In genomic region chr13:44561352-44561751, GRCh38 we compare ENCODE assay signal across 30 cellular contexts.
"Had no signal": no experiment of that assay in that cellular context is flagged by ENCODE, and none has a peak within 500 bp of the region (broad histone marks: within the 10 kb centered on the region; RNA-seq: fewer than 3 reads in every experiment).

No MANE protein-coding gene starts in this region.

- H3K27me3 Mint-ChIP-seq: activated CD4-positive, alpha-beta memory T cell treated with anti-CD3 and anti-CD28 coated beads, Interleukin-2, amount 10 ng/mL, durations not matched to agents 7 days and 5 days; activated CD4-positive, alpha-beta T cell treated with anti-CD3 and anti-CD28 coated beads for 36 hours; activated naive CD8-positive, alpha-beta T cell; activated T-helper 17 cell treated with anti-CD3 and anti-CD28 coated beads, Interleukin-2, amount 50 U/mL, for 72 hours had no signal

- H3K4me1 Mint-ChIP-seq: activated CD4-positive, alpha-beta memory T cell treated with anti-CD3 and anti-CD28 coated beads, Interleukin-2, amount 10 ng/mL, durations not matched to agents 7 days and 5 days; activated T-helper 17 cell treated with anti-CD3 and anti-CD28 coated beads, Interleukin-2, amount 50 U/mL, for 72 hours had no signal

- ATAC-seq: activated CD4-positive, alpha-beta T cell treated with anti-CD3 and anti-CD28 coated beads for 36 hours; activated T-helper 17 cell treated with anti-CD3 and anti-CD28 coated beads, Interleukin-2, amount 50 U/mL, for 72 hours had no signal

- H3K27ac ChIP-seq: adrenal gland, breast epithelium, Peyer's patch, RWPE1, SJCRH30, VCaP had no signal

- H3K9me2 ChIP-seq: SK-N-SH had no signal

- H3K9me3 Mint-ChIP-seq: activated CD4-positive, alpha-beta memory T cell treated with anti-CD3 and anti-CD28 coated beads, Interleukin-2, amount 10 ng/mL, durations not matched to agents 7 days and 5 days; activated naive CD4-positive, alpha-beta T cell treated with anti-CD3 and anti-CD28 coated beads for 36 hours; activated T-helper 17 cell treated with anti-CD3 and anti-CD28 coated beads, Interleukin-2, amount 50 U/mL, for 72 hours had no signal

- H3K27me3 ChIP-seq: adrenal gland, breast epithelium, Peyer's patch, SJCRH30 had no signal

- H3K36me3 ChIP-seq: adrenal gland, breast epithelium, SJCRH30 had no signal

- DNase-seq: activated CD4-positive, alpha-beta memory T cell treated with anti-CD3 and anti-CD28 coated beads, Interleukin-2, amount 10 ng/mL, durations not matched to agents 7 days and 5 days; activated CD4-positive, alpha-beta T cell treated with anti-CD3 and anti-CD28 coated beads for 36 hours; activated CD4-positive, alpha-beta T cell treated with anti-CD3 and anti-CD28 coated beads, Interleukin-2, amount 50 U/mL, for 1 hour; activated gamma-delta T cell; activated naive CD4-positive, alpha-beta T cell treated with anti-CD3 and anti-CD28 coated beads for 36 hours; activated T-cell treated with anti-CD3 and anti-CD28 coated beads for 4 hours; activated T-cell treated with anti-CD3 and anti-CD28 coated beads, Interleukin-2, amount 50 U/mL, for 48 hours; adrenal gland; anterior cingulate cortex; Kasumi-1; KBM-7; NCI-H1092; NCI-H1417 treated with DMSO at 0.1 percent for 48 hours; NCI-H1694; NCI-H2029; NCI-H2107; NCI-H2171 treated with DMSO at 0.1 percent for 48 hours; NCI-H226; NCI-H510A; NCI-H526 treated with DMSO at 0.1 percent for 48 hours; Peyer's patch; Right ventricle myocardium superior; SJCRH30; SK-N-SH; T-helper 1 cell had no signal

- H3K27ac Mint-ChIP-seq: activated CD4-positive, alpha-beta memory T cell treated with anti-CD3 and anti-CD28 coated beads, Interleukin-2, amount 10 ng/mL, durations not matched to agents 7 days and 5 days; activated CD4-positive, alpha-beta T cell treated with anti-CD3 and anti-CD28 coated beads for 36 hours; activated naive CD4-positive, alpha-beta T cell treated with anti-CD3 and anti-CD28 coated beads for 36 hours; activated naive CD8-positive, alpha-beta T cell; activated T-helper 17 cell treated with anti-CD3 and anti-CD28 coated beads, Interleukin-2, amount 50 U/mL, for 72 hours had no signal

- H3K4me3 ChIP-seq: adrenal gland, breast epithelium, Peyer's patch, SJCRH30 had no signal

- H3K9ac ChIP-seq: SK-N-SH had no signal

- H3K4me1 ChIP-seq: adrenal gland, breast epithelium, SJCRH30 had no signal

- H3K4me2 ChIP-seq: SK-N-SH had no signal

- H3K4me3 Mint-ChIP-seq: activated CD4-positive, alpha-beta memory T cell treated with anti-CD3 and anti-CD28 coated beads, Interleukin-2, amount 10 ng/mL, durations not matched to agents 7 days and 5 days; activated CD4-positive, alpha-beta T cell treated with anti-CD3 and anti-CD28 coated beads for 36 hours; activated naive CD4-positive, alpha-beta T cell treated with anti-CD3 and anti-CD28 coated beads for 36 hours; activated naive CD8-positive, alpha-beta T cell; activated T-helper 17 cell treated with anti-CD3 and anti-CD28 coated beads, Interleukin-2, amount 50 U/mL, for 72 hours had no signal

- H3K9me3 ChIP-seq: breast epithelium, Peyer's patch, SJCRH30, SK-N-SH had no signal
